Comparison of ENCODE assay signal across 10 cellular contexts in the genomic region with DNA sequence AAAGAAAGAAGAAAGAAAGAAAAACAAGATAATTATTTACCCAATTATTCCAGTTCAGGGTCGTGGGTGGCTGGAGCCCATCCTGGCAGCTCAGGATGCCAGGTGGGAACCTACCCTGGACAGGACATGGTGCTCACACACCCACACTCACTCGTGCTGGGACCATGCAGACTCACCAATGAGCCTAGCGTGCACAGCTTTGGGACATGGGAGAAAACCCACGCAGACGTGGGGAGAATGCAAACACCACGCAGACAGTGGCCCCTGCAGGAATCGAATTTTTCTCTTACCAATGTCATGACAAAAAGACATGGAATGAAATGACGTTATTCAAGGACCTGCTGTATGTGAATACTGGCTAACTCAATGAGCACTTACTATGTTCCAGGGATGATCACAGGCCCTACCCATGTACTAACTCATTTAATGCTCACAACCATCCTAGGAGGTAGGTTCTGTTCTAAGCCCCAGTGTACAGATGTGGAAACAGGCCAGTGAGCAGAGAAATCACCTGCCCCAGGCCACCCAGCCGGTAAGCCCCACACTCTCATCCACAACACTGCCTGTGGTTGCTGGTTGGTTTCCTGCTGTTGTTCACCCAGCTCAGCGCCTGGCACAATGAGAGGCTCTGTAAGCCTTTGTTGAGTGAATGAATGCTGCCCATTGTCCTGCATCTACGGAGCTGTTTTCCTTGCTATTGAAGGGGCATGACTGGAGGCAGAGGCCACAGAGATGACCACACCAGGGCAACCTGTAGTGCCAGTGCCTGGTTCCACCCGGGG. TPM values are rescaled to one million over a fixed set of nuclear protein-coding genes. Genes with fewer than 3 reads are reported as not detected.
DNase-seq lines count a peak whose midpoint lies in the region; ATAC-seq and TF ChIP-seq lines count a peak whose summit lies in the region.
"Had no signal": no experiment of that assay in that cellular context is flagged by ENCODE, and none has a peak within 500 bp of the region (broad histone marks: within the 10 kb centered on the region; RNA-seq: fewer than 3 reads in every experiment).

No MANE protein-coding gene starts in this region.

- no peaks in the 10 kb centered on the region for H3K27me3 ChIP-seq in suprapubic skin
- no peaks in the 10 kb centered on the region for H3K27me3 ChIP-seq in gastroesophageal sphincter

- ATAC-seq in GM18505 (IDR thresholded peaks at IDR 0.05; ENCODE audit: unreplicated experiment) = no peak
- no peak for ATAC-seq in gastroesophageal sphincter

- H3K9me3 ChIP-seq in suprapubic skin = no peaks in the 10 kb centered on the region
- no peaks in the 10 kb centered on the region for H3K9me3 ChIP-seq in gastroesophageal sphincter

- H3K27ac ChIP-seq in suprapubic skin = no peak overlapping the region
- H3K27ac ChIP-seq in gastroesophageal sphincter = no peak overlapping the region

- H3K4me3 ChIP-seq in suprapubic skin = no peak overlapping the region
- no peak overlapping the region for H3K4me3 ChIP-seq in gastroesophageal sphincter

- DNase-seq in activated gamma-delta T cell treated with Interleukin-2 at 50 U/mL for 16 hours = peak; percentile 54
- DNase-seq in activated gamma-delta T cell (lab: John Stamatoyannopoulos, UW) = no peak
- DNase-seq in activated CD4-positive, alpha-beta T cell treated with anti-CD3 and anti-CD28 coated beads, Interleukin-2, amount 50 U/mL, for 4 hours = peak; percentile 23 to 25
- DNase-seq in globus pallidus (ENCODE audit: low spot score) = peak; percentile 98
- DNase-seq in suprapubic skin (ENCODE audit: low spot score in 2 of 2) = peak; percentile 44 to 72
- no peak for DNase-seq in epidermal melanocyte (ENCODE audit: insufficient read length, low spot score)
- DNase-seq: NCI-H446 treated with DMSO at 0.1 percent for 48 hours; stimulated activated CD4-positive, alpha-beta T cell treated with anti-CD3 and anti-CD28 coated beads, Interleukin-2, amount 100 ng/mL, for 48 hours had no signal

- H3K4me1 ChIP-seq in suprapubic skin = no peaks in the 10 kb centered on the region
- no peaks in the 10 kb centered on the region for H3K4me1 ChIP-seq in gastroesophageal sphincter

- H3K36me3 ChIP-seq in suprapubic skin = no peaks in the 10 kb centered on the region
- H3K36me3 ChIP-seq in gastroesophageal sphincter = no peaks in the 10 kb centered on the region

- TF ChIP-seq EP300 in suprapubic skin (IDR thresholded peaks at IDR 0.05) = no peak
- TF ChIP-seq EP300 in gastroesophageal sphincter (IDR thresholded peaks at IDR 0.05) = no peak

- no peak for TF ChIP-seq CTCF in suprapubic skin (IDR thresholded peaks at IDR 0.05)
- TF ChIP-seq CTCF in gastroesophageal sphincter (IDR thresholded peaks at IDR 0.05) = no peak

- no peak for TF ChIP-seq POLR2A in suprapubic skin (IDR thresholded peaks at IDR 0.05)
- TF ChIP-seq POLR2A in GM18505 (IDR thresholded peaks at IDR 0.05; ENCODE audit: borderline replicate concordance, extremely low read depth, insufficient read depth, insufficient read length) = no peak
- no peak for TF ChIP-seq POLR2A in gastroesophageal sphincter (IDR thresholded peaks at IDR 0.05)

- 79% methylated on average over 11 of the region's 12 CpGs for WGBS in suprapubic skin
- 64 to 67% methylated on average over 3 to 8 of the region's 12 CpGs for WGBS in gastroesophageal sphincter (ENCODE audit: low coverage in 1 of 2), 2 donors

RNA-seq across cellular contexts. Expression of gene PI16, which starts 6.8 kb away (rescaled TPM):
- total RNA-seq in suprapubic skin (10 to 100 TPM in 1 of 4 donors, 1 to 10 TPM in 3; 2.8 to 17.2 (median 3.9) TPM), gastroesophageal sphincter (10 to 100 TPM; 21.6 to 53.5 (median 44.9) TPM)

RNA-seq across cellular contexts. Expression of gene MTCH1, which starts 38.2 kb away (rescaled TPM):
- total RNA-seq in suprapubic skin (100 to 1,000 TPM; 160 to 220 (median 183) TPM), gastroesophageal sphincter (100 to 1,000 TPM; 185 to 242 (median 199) TPM)

RNA-seq across cellular contexts. Expression of gene FGD2, which starts 57.7 kb away (rescaled TPM):
- 10 to 100 TPM in 1 of 4 donors, 1 to 10 TPM in 3; 2.4 to 13.6 (median 4.6) TPM for total RNA-seq in suprapubic skin
- 10 to 100 TPM; 11.6 to 34.5 (median 22.5) TPM for total RNA-seq in gastroesophageal sphincter

Comparison
In these comparisons a context has a peak if more than half of its experiments do, and no peak if none do; other contexts are left out.
1. DNase-seq: peak in activated gamma-delta T cell treated with Interleukin-2 at 50 U/mL for 16 hours (single experiment), activated CD4-positive, alpha-beta T cell treated with anti-CD3 and anti-CD28 coated beads, Interleukin-2, amount 50 U/mL, for 4 hours (2 of 2), globus pallidus (single experiment) and suprapubic skin (2 of 2); none in activated gamma-delta T cell (single experiment) and epidermal melanocyte (single experiment).